ENCODE assay signal across 7 cellular contexts in genomic region chr4:189941005-189941450, GRCh38. TPM values are rescaled to one million over a fixed set of nuclear protein-coding genes. Genes with fewer than 3 reads are reported as not detected.
DNase-seq lines count a peak whose midpoint lies in the region; ATAC-seq and TF ChIP-seq lines count a peak whose summit lies in the region.

No MANE protein-coding gene starts in this region.

- CTCF ChIA-PET in activated CD8-positive, alpha-beta memory T cell treated with anti-CD3 and anti-CD28 coated beads, Interleukin-2, amount 10 ng/mL, durations not matched to agents 7 days and 5 days (lab: Charles Lee) = interaction anchor here (1.0 to 1.2 kb wide), 2 partner anchors 8 to 20 kb away, joined by 3 to 4 read pairs; no protein-coding TSS in a partner anchor

- H3K4me1 Mint-ChIP-seq in HFFc6 (ENCODE audit: low read depth) = peaks cover 43% of the 10 kb centered on the region
- H3K4me1 Mint-ChIP-seq in activated CD8-positive, alpha-beta memory T cell treated with anti-CD3 and anti-CD28 coated beads, Interleukin-2, amount 10 ng/mL, durations not matched to agents 7 days and 5 days = peaks cover 55% of the 10 kb centered on the region

- peaks cover 29% of the 10 kb centered on the region for H3K36me3 Mint-ChIP-seq in HFFc6 (ENCODE audit: low read depth)
- H3K36me3 Mint-ChIP-seq in activated CD8-positive, alpha-beta memory T cell treated with anti-CD3 and anti-CD28 coated beads, Interleukin-2, amount 10 ng/mL, durations not matched to agents 7 days and 5 days = peaks cover 57% of the 10 kb centered on the region

- no peaks in the 10 kb centered on the region for H3K36me3 ChIP-seq in iPS-18a (ENCODE audit: control insufficient read depth, low read depth, low read length)

- H3K27ac Mint-ChIP-seq in HFFc6 = peak overlapping the region; percentile 90
- peak overlapping the region; percentile 98 for H3K27ac Mint-ChIP-seq in activated CD8-positive, alpha-beta memory T cell treated with anti-CD3 and anti-CD28 coated beads, Interleukin-2, amount 10 ng/mL, durations not matched to agents 7 days and 5 days

- DNase-seq in HFFc6 (no peak), substantia nigra (lab: John Stamatoyannopoulos, UW) (no peak), islet precursor cell (no peak)
- no peak for DNase-seq in activated CD8-positive, alpha-beta memory T cell treated with anti-CD3 and anti-CD28 coated beads, Interleukin-2, amount 10 ng/mL, durations not matched to agents 7 days and 5 days

- no peaks in the 10 kb centered on the region for H3K27me3 ChIP-seq in iPS-18a (ENCODE audit: control insufficient read depth, insufficient read depth, low read length)

- ATAC-seq in activated CD8-positive, alpha-beta memory T cell treated with anti-CD3 and anti-CD28 coated beads, Interleukin-2, amount 10 ng/mL, durations not matched to agents 7 days and 5 days = no peak
- ATAC-seq in GM21381 (IDR thresholded peaks at IDR 0.05; ENCODE audit: unreplicated experiment) (no peak), HG03354 (IDR thresholded peaks at IDR 0.05; ENCODE audit: poor library complexity, severe bottlenecking, unreplicated experiment) (no peak)

- peak overlapping the region; percentile 96 for H3K4me3 Mint-ChIP-seq in HFFc6
- peak overlapping the region; percentile 92 for H3K4me3 Mint-ChIP-seq in activated CD8-positive, alpha-beta memory T cell treated with anti-CD3 and anti-CD28 coated beads, Interleukin-2, amount 10 ng/mL, durations not matched to agents 7 days and 5 days

- H3K9me3 ChIP-seq in iPS-18a (ENCODE audit: control insufficient read depth, low read depth, low read length) = no peaks in the 10 kb centered on the region

- no peaks in the 10 kb centered on the region; the same call in 1 of the 2 replicates for H3K27me3 Mint-ChIP-seq in HFFc6 (ENCODE audit: insufficient read depth)
- H3K27me3 Mint-ChIP-seq in activated CD8-positive, alpha-beta memory T cell treated with anti-CD3 and anti-CD28 coated beads, Interleukin-2, amount 10 ng/mL, durations not matched to agents 7 days and 5 days = no peaks in the 10 kb centered on the region

- H3K4me3 ChIP-seq in iPS-18a (ENCODE audit: low read length) = peak overlapping the region; percentile 94

- H3K4me1 ChIP-seq in iPS-18a (ENCODE audit: control insufficient read depth, low read depth, low read length) = no peaks in the 10 kb centered on the region

- TF ChIP-seq CTCF in HFFc6 (IDR thresholded peaks at IDR 0.05) = no peak

- H3K27ac ChIP-seq in iPS-18a (ENCODE audit: low read length) (no peak overlapping the region), substantia nigra (ENCODE audit: low read depth, low read length, poor library complexity, severe bottlenecking) (peak overlapping the region; percentile 79)

- H3K9ac ChIP-seq in iPS-18a (ENCODE audit: low read length) = peak overlapping the region; percentile 68

- H3K9me3 Mint-ChIP-seq in HFFc6 = no peaks in the 10 kb centered on the region
- H3K9me3 Mint-ChIP-seq in activated CD8-positive, alpha-beta memory T cell treated with anti-CD3 and anti-CD28 coated beads, Interleukin-2, amount 10 ng/mL, durations not matched to agents 7 days and 5 days (ENCODE audit: low read depth) = no peaks in the 10 kb centered on the region

RNA-seq across cellular contexts. Expression of gene FRG1, which starts 0.4 kb away (rescaled TPM):
- 10 to 100 TPM; 30.3 to 46.1 (median 37.2) TPM for total RNA-seq in HFFc6 (2021; fragmentation: NEBNext Ultra II Directional; extraction: Animal tissue kit (Norgen Biotek cat#: 25700))
- 10 to 100 TPM; 59.6 to 66.2 TPM for total RNA-seq in activated CD8-positive, alpha-beta memory T cell treated with anti-CD3 and anti-CD28 coated beads, Interleukin-2, amount 10 ng/mL, durations not matched to agents 7 days and 5 days
